Comparison of ENCODE assay signal across 9 cellular contexts in the genomic region with DNA sequence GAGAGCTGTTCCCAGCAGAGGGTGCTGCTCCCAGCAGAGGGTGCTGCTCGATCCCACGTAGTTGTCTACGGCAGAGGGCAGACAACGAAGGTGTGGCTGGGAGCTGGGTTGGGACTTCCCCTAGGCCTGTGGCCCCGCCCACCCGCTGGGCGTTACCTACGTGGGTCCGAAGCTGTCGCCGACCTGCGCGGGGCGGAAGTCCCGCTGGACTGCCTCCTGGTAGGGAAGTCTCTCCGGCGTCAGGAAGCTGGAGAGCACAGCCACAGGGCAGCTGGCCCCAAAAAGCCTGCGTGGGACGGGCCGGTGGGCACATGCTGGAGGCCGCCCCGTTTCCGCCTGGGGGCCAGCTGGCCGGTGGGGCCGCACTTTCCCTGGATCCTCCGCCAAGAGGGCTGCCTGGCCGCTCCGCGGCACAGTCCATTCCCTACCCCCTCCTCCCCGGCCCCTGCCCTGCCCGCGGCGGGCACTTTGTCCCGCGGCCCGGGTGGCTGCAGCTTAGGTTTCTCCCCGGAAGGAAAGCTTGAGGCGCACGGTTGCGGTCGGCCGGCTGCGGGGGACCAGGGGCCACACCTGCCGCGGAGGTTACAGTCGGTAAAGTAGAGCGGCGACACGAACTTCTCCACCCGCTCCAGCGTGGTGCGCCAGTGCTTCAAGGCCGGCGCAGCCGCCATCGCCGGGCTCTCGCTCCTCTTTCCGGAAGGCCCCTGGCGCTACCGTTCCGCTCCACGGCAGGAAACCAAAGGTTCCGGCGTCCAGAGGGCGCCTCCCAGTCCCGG. TPM values are rescaled to one million over a fixed set of nuclear protein-coding genes. Genes with fewer than 3 reads are reported as not detected.
DNase-seq lines count a peak whose midpoint lies in the region; ATAC-seq, FAIRE-seq and TF ChIP-seq lines count a peak whose summit lies in the region.
"Had no signal": no experiment of that assay in that cellular context is flagged by ENCODE, and none has a peak within 500 bp of the region (broad histone marks: within the 10 kb centered on the region; RNA-seq: fewer than 3 reads in every experiment).

A gene (minus strand): TSS at position 695 of the 776 bp plus-strand sequence. CDS start 24 bp downstream, at position 671.

- H3K9ac ChIP-seq in mammary epithelial cell (ENCODE audit: insufficient read depth, low read length) (peak within 1 kb of the TSS; percentile 84), iPS-20b (ENCODE audit: low read depth, low read length) (peak within 1 kb of the TSS; percentile 92)

- H4K20me1 ChIP-seq in mammary epithelial cell (ENCODE audit: insufficient read depth, low read length), result no peaks in the 10 kb centered on the region

- H3K4me3 ChIP-seq in WERI-Rb-1 (ENCODE audit: low read depth, low read length) (peak within 1 kb of the TSS; percentile 83), mammary epithelial cell (replicated peaks in 1 of 3; ENCODE audit: insufficient read depth in 1 of 3, low read depth in 2 of 3, low read length in 3 of 3) (peak within 1 kb of the TSS; percentile 64 to 79 (median 76)), iPS-20b (ENCODE audit: low read length) (peak within 1 kb of the TSS; percentile 89), small intestine (ENCODE audit: low read depth in 1 of 2, low read length in 2 of 2) (peak within 1 kb of the TSS; percentile 81 to 89)

- CTCF ChIA-PET in mammary epithelial cell (lab: Charles Lee; ENCODE audit: low non-redundant PET), result interaction anchor here (0.5 to 1.2 kb wide), 20 partner anchors 20 to 846 kb away, joined by 3 to 11 read pairs (median 4); a partner anchor contains a TSS

- H3K27me3 ChIP-seq in WERI-Rb-1 (ENCODE audit: insufficient read depth, low read depth, severe bottlenecking) (no peaks in the 10 kb centered on the region), mammary epithelial cell (ENCODE audit: insufficient read depth, low read length) (no peaks in the 10 kb centered on the region), iPS-20b (ENCODE audit: insufficient read depth, low read length) (no peaks in the 10 kb centered on the region), small intestine (ENCODE audit: control insufficient read depth in 2 of 2, insufficient read depth in 2 of 2, low read length in 2 of 2) (no peaks in the 10 kb centered on the region)

- H3K9me3 ChIP-seq in WERI-Rb-1 (ENCODE audit: severe bottlenecking), result no peaks in the 10 kb centered on the region
- H3K9me3 ChIP-seq in mammary epithelial cell (replicated peaks; ENCODE audit: insufficient read depth, low read length), result no peaks in the 10 kb centered on the region
- H3K9me3 ChIP-seq in iPS-20b (ENCODE audit: insufficient read depth, low read depth, low read length), result no peaks in the 10 kb centered on the region
- H3K9me3 ChIP-seq in small intestine (ENCODE audit: control insufficient read depth, low read depth), result no peaks in the 10 kb centered on the region

- no peak for FAIRE-seq in small intestine (lab: Jason Lieb, UNC)
- FAIRE-seq: islet of Langerhans had no signal

- intact Hi-C loops in mammary epithelial cell (cut with micrococcal nuclease), result loop anchor here (1.0 to 5.0 kb wide), 7 partner anchors 85 to 434 kb away; a partner anchor contains a TSS

- dilution Hi-C loops in mammary epithelial cell (cut with HindIII; ENCODE audit: low sequenced_read_pairs), result no loop called here

- ATAC-seq in GM18907 (IDR thresholded peaks at IDR 0.05; ENCODE audit: unreplicated experiment) (peak; percentile 81), HG03159 (IDR thresholded peaks at IDR 0.05; ENCODE audit: unreplicated experiment) (peak; percentile 77)

- peak within 1 kb of the TSS; percentile 90 for H3K27ac ChIP-seq in WERI-Rb-1
- H3K27ac ChIP-seq in mammary epithelial cell (ENCODE audit: insufficient read depth, low read depth, low read length), result peak within 1 kb of the TSS; percentile 83
- no peak within 1 kb of the TSS for H3K27ac ChIP-seq in iPS-20b (ENCODE audit: low read length)
- peak within 1 kb of the TSS; percentile 93 to 97 for H3K27ac ChIP-seq in small intestine (ENCODE audit: low read depth in 1 of 2, low read length in 1 of 2)

- H3K79me2 ChIP-seq in mammary epithelial cell (ENCODE audit: insufficient read depth, low read length), result peaks cover 36% of the 10 kb centered on the region

- H3K4me2 ChIP-seq in mammary epithelial cell (ENCODE audit: insufficient read depth, low read depth, low read length), result peak within 1 kb of the TSS; percentile 98

- in situ Hi-C loops in mammary epithelial cell (cut with MboI; ENCODE audit: low sequenced_read_pairs in 2 of 2), result no loop called here

- H3K4me1 ChIP-seq in mammary epithelial cell (ENCODE audit: insufficient read depth, low read length) (peaks cover 42% of the 10 kb centered on the region), iPS-20b (ENCODE audit: insufficient read depth, low read length) (peaks cover 5% of the 10 kb centered on the region; the same call in 1 of the 2 replicates), small intestine (ENCODE audit: control insufficient read depth in 2 of 2, insufficient read depth in 1 of 2, low read depth in 1 of 2, low read length in 1 of 2) (peaks cover 0 to 2% of the 10 kb centered on the region in 2 donors)

- 3% methylated on average over 5 of the region's 67 CpGs for WGBS in mammary epithelial cell (ENCODE audit: low coverage, missing lambda C conversion rate)
- WGBS in small intestine, 3 donors, result 0 to 1% (median 1%) methylated on average over 66 to 67 of the region's 67 CpGs

- DNase-seq in AG08396 (ENCODE audit: low spot score) (peak; percentile 94), NCI-H2227 (lab: John Stamatoyannopoulos, UW; ENCODE audit: unreplicated experiment) (peak; percentile 95), WERI-Rb-1 (peak; percentile 99), mammary epithelial cell (peak; percentile 96), small intestine (peak; percentile 98)

- TF ChIP-seq CTCF in WERI-Rb-1 (IDR thresholded peaks at IDR 0.05; ENCODE audit: low read depth, low read length) (peak; percentile 92), mammary epithelial cell (conservative IDR thresholded peaks at IDR 0.05 in 1 of 2, IDR thresholded peaks at IDR 0.05 in 1 of 2; ENCODE audit: extremely low read depth in 1 of 2, insufficient read depth in 1 of 2, low read depth in 1 of 2, low read length in 2 of 2) (peak; percentile 70 to 85)

- H2AFZ ChIP-seq in mammary epithelial cell (ENCODE audit: low read depth, low read length), result peak within 1 kb of the TSS; percentile 73

- peaks cover 36% of the 10 kb centered on the region for H3K36me3 ChIP-seq in WERI-Rb-1
- peaks cover 12% of the 10 kb centered on the region for H3K36me3 ChIP-seq in mammary epithelial cell (ENCODE audit: insufficient read depth, low read length)
- H3K36me3 ChIP-seq in iPS-20b (ENCODE audit: insufficient read depth, low read depth, low read length), result peaks cover 60% of the 10 kb centered on the region
- H3K36me3 ChIP-seq in small intestine (ENCODE audit: control insufficient read depth in 2 of 2, insufficient read depth in 2 of 2, low read length in 2 of 2), result peaks cover 8 to 15% of the 10 kb centered on the region in 2 donors

- TSS peak; percentile 7 for BruUV-seq in mammary epithelial cell (replicated peaks; lab: Mats Ljungman, UMichigan)

RNA-seq across cellular contexts. Expression of the gene that starts here (rescaled TPM):
- total RNA-seq in mammary epithelial cell, result 100 to 1,000 TPM in 1 of 2 donors, 10 to 100 TPM in 1; 78.2 to 156 TPM
- polyA plus RNA-seq in mammary epithelial cell, result 35.5 TPM
- 48.3 TPM for polyA minus RNA-seq in mammary epithelial cell
- polyA plus RNA-seq in small intestine, result 100 to 1,000 TPM; 109 to 379 (median 168) TPM
